ENCODE assay signal across 19 cellular contexts in the genomic region with DNA sequence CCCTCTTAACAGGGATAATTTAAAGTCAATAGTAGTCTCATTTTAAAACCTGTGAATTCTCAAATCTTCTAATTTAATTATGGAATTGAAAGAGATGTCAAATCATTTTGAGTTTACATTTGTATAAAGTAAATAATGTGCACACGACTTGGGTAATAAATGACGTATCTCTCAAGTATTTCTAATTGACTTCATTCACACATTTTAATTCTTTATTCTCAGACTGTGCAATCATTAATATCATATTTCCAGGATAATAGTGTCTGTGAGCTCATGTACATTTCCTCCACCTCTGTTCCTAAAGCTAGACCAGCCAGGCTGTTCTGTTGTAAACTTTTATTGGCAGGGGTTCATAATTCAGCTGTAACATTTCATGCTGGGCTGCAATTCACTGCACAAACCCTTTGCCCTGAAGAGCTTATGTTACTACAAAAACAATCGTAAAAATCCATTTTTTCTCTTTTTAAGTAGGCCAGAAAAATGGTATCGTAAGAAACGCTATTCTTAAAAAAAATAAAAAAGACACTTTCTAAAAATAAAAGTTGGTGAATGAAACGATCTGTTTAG.
DNase-seq lines count a peak whose midpoint lies in the region; TF ChIP-seq lines count a peak whose summit lies in the region.
"Had no signal": no experiment of that assay in that cellular context is flagged by ENCODE, and none has a peak within 500 bp of the region (broad histone marks: within the 10 kb centered on the region; RNA-seq: fewer than 3 reads in every experiment).

No MANE protein-coding gene starts in this region.

- H3K27me3 Mint-ChIP-seq in CD4-positive, alpha-beta memory T cell, result peaks cover 0 to 5% of the 10 kb centered on the region in 2 donors
- peaks cover 6% of the 10 kb centered on the region for H3K27me3 Mint-ChIP-seq in endodermal cell (ENCODE audit: insufficient read depth)

- no peaks in the 10 kb centered on the region for H3K36me3 Mint-ChIP-seq in CD4-positive, alpha-beta memory T cell
- no peaks in the 10 kb centered on the region for H3K36me3 Mint-ChIP-seq in endodermal cell (ENCODE audit: low read depth)

- no TSS peak for BruUV-seq in A673 (replicated peaks; lab: Mats Ljungman, UMichigan)

- peak; percentile 1 for DNase-seq in NCI-H1436 treated with DMSO at 0.1 percent for 48 hours (lab: John Stamatoyannopoulos, UW)
- DNase-seq in NCI-H1436 (lab: John Stamatoyannopoulos, UW), result no peak
- peak; percentile 3 for DNase-seq in A673 (ENCODE audit: low spot score)
- DNase-seq in NCI-H2081 (lab: John Stamatoyannopoulos, UW), result peak; percentile 10 to 59
- DNase-seq in choroid plexus epithelial cell (ENCODE audit: low read depth), result peak; percentile 47
- no peak for DNase-seq in CD4-positive, alpha-beta memory T cell
- DNase-seq in HuH-7.5 (ENCODE audit: low spot score), result no peak
- DNase-seq in endodermal cell, result no peak
- DNase-seq: EL, GF-D8, HCEC 1CT, Karpas-422, MV-4-11, NCI-H1694, NCI-H2171 treated with DMSO at 0.1 percent for 48 hours, NCI-H524 treated with DMSO at 0.1 percent for 48 hours, SIG-M5 had no signal

- no peak for TF ChIP-seq CTCF in A673 (conservative IDR thresholded peaks at IDR 0.05; ENCODE audit: low read depth, low read length)
- no peak for TF ChIP-seq CTCF in choroid plexus epithelial cell (conservative IDR thresholded peaks at IDR 0.05; ENCODE audit: low read depth, low read length)
- TF ChIP-seq CTCF in endodermal cell (conservative IDR thresholded peaks at IDR 0.05), result no peak

- H3K27me3 ChIP-seq in A673 (replicated peaks; ENCODE audit: insufficient read depth, low read depth, low read length, poor library complexity), result peaks cover 26% of the 10 kb centered on the region
- no peaks in the 10 kb centered on the region for H3K27me3 ChIP-seq in CD4-positive, alpha-beta memory T cell (ENCODE audit: insufficient read depth, low read length)
- H3K27me3 ChIP-seq in endodermal cell (ENCODE audit: control insufficient read depth, insufficient read depth, low read length, poor library complexity, severe bottlenecking), result no peaks in the 10 kb centered on the region

- intact Hi-C loops in A673 (cut with micrococcal nuclease; ENCODE audit: unreplicated experiment), result loop anchor here (5.0 to 10.0 kb wide), 3 partner anchors 475 to 1785 kb away; no protein-coding TSS in a partner anchor
- intact Hi-C loops in CD4-positive, alpha-beta memory T cell (cut with micrococcal nuclease), result no loop called here

- no peak overlapping the region for H3K9ac ChIP-seq in endodermal cell (ENCODE audit: extremely low read depth, low read length, poor library complexity, severe bottlenecking)

- peaks cover 0 to 2% (median 0%) of the 10 kb centered on the region in 4 donors for H3K4me1 Mint-ChIP-seq in CD4-positive, alpha-beta memory T cell
- H3K4me1 Mint-ChIP-seq in endodermal cell, result peaks cover 3% of the 10 kb centered on the region
- H3K4me1 Mint-ChIP-seq: GM23338 had no signal

- no peaks in the 10 kb centered on the region for H3K4me1 ChIP-seq in A673 (ENCODE audit: insufficient read depth, low read length, poor library complexity, severe bottlenecking)
- H3K4me1 ChIP-seq in CD4-positive, alpha-beta memory T cell (ENCODE audit: insufficient read depth, low read length), result no peaks in the 10 kb centered on the region
- H3K4me1 ChIP-seq in endodermal cell (ENCODE audit: control insufficient read depth, insufficient read depth, low read length), result no peaks in the 10 kb centered on the region

- peaks cover 0 to 4% (median 0%) of the 10 kb centered on the region in 8 donors for H3K9me3 Mint-ChIP-seq in CD4-positive, alpha-beta memory T cell
- H3K9me3 Mint-ChIP-seq in endodermal cell, result no peaks in the 10 kb centered on the region
- H3K9me3 Mint-ChIP-seq: GM23338 had no signal

- no peak overlapping the region for H3K27ac Mint-ChIP-seq in CD4-positive, alpha-beta memory T cell
- H3K27ac Mint-ChIP-seq in endodermal cell, result no peak overlapping the region
- H3K27ac Mint-ChIP-seq: GM23338 had no signal

- H3K27ac ChIP-seq in A673 (ENCODE audit: low read depth, low read length, poor library complexity, severe bottlenecking), result no peak overlapping the region
- no peak overlapping the region for H3K27ac ChIP-seq in CD4-positive, alpha-beta memory T cell (ENCODE audit: low read depth, low read length)
- no peak overlapping the region for H3K27ac ChIP-seq in endodermal cell (ENCODE audit: low read depth, low read length)
- H3K27ac ChIP-seq: C4-2B had no signal

- CTCF ChIA-PET in A673 (lab: Charles Lee), result no interaction called here
- CTCF ChIA-PET in CD4-positive, alpha-beta memory T cell (lab: Charles Lee; ENCODE audit: partially characterized antibody), result interaction anchor here (1.0 kb wide), 1 partner anchor 1785 kb away, joined by 6 read pairs; no protein-coding TSS in a partner anchor

- no peak overlapping the region for H3K4me3 Mint-ChIP-seq in CD4-positive, alpha-beta memory T cell
- H3K4me3 Mint-ChIP-seq in endodermal cell, result no peak overlapping the region
- H3K4me3 Mint-ChIP-seq: GM23338 had no signal

- H3K36me3 ChIP-seq in A673 (ENCODE audit: insufficient read depth, low read length, poor library complexity, severe bottlenecking) (no peaks in the 10 kb centered on the region), endodermal cell (ENCODE audit: control insufficient read depth, insufficient read depth, low read length) (no peaks in the 10 kb centered on the region)
- no peaks in the 10 kb centered on the region for H3K36me3 ChIP-seq in CD4-positive, alpha-beta memory T cell (ENCODE audit: insufficient read depth, low read length)

- POLR2A ChIA-PET in A673 (lab: Charles Lee; ENCODE audit: low non-redundant PET), result no interaction called here
- POLR2A ChIA-PET in CD4-positive, alpha-beta memory T cell (lab: Charles Lee; ENCODE audit: partially characterized antibody), result no interaction called here

- no peak overlapping the region for H3K4me3 ChIP-seq in A673 (ENCODE audit: low read depth, low read length, poor library complexity, severe bottlenecking)
- H3K4me3 ChIP-seq in choroid plexus epithelial cell (ENCODE audit: low read depth, low read length), result no peak overlapping the region
- no peak overlapping the region for H3K4me3 ChIP-seq in CD4-positive, alpha-beta memory T cell (ENCODE audit: low read length in 2 of 2)
- H3K4me3 ChIP-seq in endodermal cell (ENCODE audit: low read length), result no peak overlapping the region
- H3K4me3 ChIP-seq: GM23338 had no signal

- H3K9me3 ChIP-seq in A673 (ENCODE audit: low read depth, low read length, poor library complexity, severe bottlenecking) (no peaks in the 10 kb centered on the region), endodermal cell (ENCODE audit: control insufficient read depth, low read length) (no peaks in the 10 kb centered on the region)
- no peaks in the 10 kb centered on the region for H3K9me3 ChIP-seq in CD4-positive, alpha-beta memory T cell (ENCODE audit: control insufficient read depth in 1 of 2, low read length in 2 of 2)

- WGBS in endodermal cell (ENCODE audit: insufficient coverage in 1 of 2, insufficient read length in 1 of 2), 2 experiments, result 78 to 91% methylated on average over 1 to 6 of the region's 6 CpGs

Comparison
In these comparisons a context has a peak if more than half of its experiments do, and no peak if none do; other contexts are left out.
1. DNase-seq: peak in NCI-H1436 treated with DMSO at 0.1 percent for 48 hours (single experiment), A673 (single experiment), NCI-H2081 (2 of 2) and choroid plexus epithelial cell (single experiment); none in NCI-H1436 (single experiment), CD4-positive, alpha-beta memory T cell (0 of 5), HuH-7.5 (single experiment) and endodermal cell (single experiment).